ENCODE assay signal across 9 cellular contexts in the genomic region with DNA sequence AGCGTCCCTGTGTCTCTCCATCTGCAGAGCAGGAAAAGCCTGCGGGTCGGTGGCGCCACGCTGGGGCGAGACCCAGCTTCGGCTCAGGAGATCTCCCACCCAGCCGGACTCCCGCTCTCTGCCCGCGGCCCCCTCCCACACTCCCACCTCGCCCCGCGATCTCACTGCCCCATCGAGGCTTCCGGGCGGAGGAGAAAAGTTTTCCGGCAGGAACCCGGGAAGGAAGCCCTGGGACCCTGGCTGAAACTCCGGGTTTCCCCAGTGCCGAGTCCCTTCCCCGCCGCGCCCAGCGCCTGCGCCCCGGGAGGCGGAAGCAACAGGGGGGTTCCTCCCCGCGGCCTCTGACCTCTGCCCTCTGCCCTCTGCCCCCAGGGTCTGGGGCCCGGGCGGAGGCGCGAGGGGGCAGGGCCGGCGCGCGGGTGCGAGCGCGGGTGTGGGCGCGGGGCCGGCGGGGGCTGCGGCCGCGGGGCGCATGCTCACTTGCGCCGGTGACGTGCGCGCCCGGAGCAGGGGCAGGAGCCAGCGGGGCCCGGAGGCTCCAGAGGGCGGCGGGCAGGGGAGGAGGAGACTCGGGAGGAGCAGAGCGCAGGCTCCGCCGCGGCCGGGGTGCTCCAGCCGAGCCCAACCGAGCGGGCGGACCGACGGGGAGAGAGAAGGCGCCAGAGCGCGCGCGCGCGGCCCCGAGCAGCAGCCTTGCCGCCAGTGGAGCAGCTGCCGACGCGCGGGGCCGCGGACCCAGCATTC. TPM values are rescaled to one million over a fixed set of nuclear protein-coding genes. Genes with fewer than 3 reads are reported as not detected.
DNase-seq lines count a peak whose midpoint lies in the region; ATAC-seq, FAIRE-seq and TF ChIP-seq lines count a peak whose summit lies in the region.
"Had no signal": no experiment of that assay in that cellular context is flagged by ENCODE, and none has a peak within 500 bp of the region (broad histone marks: within the 10 kb centered on the region; RNA-seq: fewer than 3 reads in every experiment).

A gene (plus strand): TSS at position 541 of the 744 bp plus-strand sequence. CDS start 379 bp downstream, outside the sequence.

- in situ Hi-C loops in HepG2 (cut with HindIII; ENCODE audit: extremely low pct_ligation_motif_present, low pct_unique_long_range_greater_than_20kb) = no loop called here

- FAIRE-seq in HepG2 (lab: Jason Lieb, UNC) = no peak
- FAIRE-seq: TTC549 had no signal

- peak within 1 kb of the TSS; percentile 84 for H3K27ac ChIP-seq in HepG2 (ENCODE audit: extremely low read length, insufficient read depth, low read length)

- TF ChIP-seq EP300 in HepG2 (IDR thresholded peaks at IDR 0.05; ENCODE audit: low read depth in 2 of 2, low read length in 2 of 2) = peak; percentile 8 to 30; a peak in 1 of 4 replicates
- TF ChIP-seq EP300 in HepG2 (CRISPR knock-in tag; IDR thresholded peaks at IDR 0.05; ENCODE audit: borderline replicate concordance) = no peak

- intact Hi-C loops in dendritic cell treated with granulocyte-macrophage colony-stimulating factor and Interleukin-4, amounts not matched to agents 40 ng/mL and 50 ng/mL, for 4 days (cut with micrococcal nuclease) = loop anchor here (10.0 kb wide), 3 partner anchors 75 to 515 kb away; a partner anchor contains a TSS
- intact Hi-C loops in HepG2 (cut with micrococcal nuclease; ENCODE audit: unreplicated experiment) = loop anchor here (2.0 to 5.0 kb wide), 4 partner anchors 31 to 458 kb away; no protein-coding TSS in a partner anchor

- H3K9me3 Mint-ChIP-seq in dendritic cell treated with granulocyte-macrophage colony-stimulating factor and Interleukin-4, amounts not matched to agents 40 ng/mL and 50 ng/mL, for 4 days = no peaks in the 10 kb centered on the region

- H3K27ac Mint-ChIP-seq in dendritic cell treated with granulocyte-macrophage colony-stimulating factor and Interleukin-4, amounts not matched to agents 40 ng/mL and 50 ng/mL, for 4 days = peak within 1 kb of the TSS; percentile 95

- H2AFZ ChIP-seq in HepG2 (ENCODE audit: low read length) = no peak within 1 kb of the TSS

- H3K4me1 ChIP-seq in HepG2 (ENCODE audit: insufficient read depth, low read length) = peaks cover 54% of the 10 kb centered on the region

- peaks cover 52% of the 10 kb centered on the region for H3K4me1 Mint-ChIP-seq in dendritic cell treated with granulocyte-macrophage colony-stimulating factor and Interleukin-4, amounts not matched to agents 40 ng/mL and 50 ng/mL, for 4 days (ENCODE audit: low read depth)

- peak; percentile 79 for ATAC-seq in GM19025 (IDR thresholded peaks at IDR 0.05; ENCODE audit: low read depth, unreplicated experiment)
- ATAC-seq in HG03280 (IDR thresholded peaks at IDR 0.05; ENCODE audit: unreplicated experiment) = peak; percentile 71
- peak; percentile 74 for ATAC-seq in HepG2

- peaks cover 48% of the 10 kb centered on the region for H3K79me2 ChIP-seq in HepG2 (ENCODE audit: insufficient read depth, low read length)

- peak in 1 of 2 experiments; percentile 75; a peak in 2 of 4 replicates for TF ChIP-seq POLR2A in HepG2 (IDR thresholded peaks at IDR 0.05; ENCODE audit: insufficient read depth in 1 of 2, low read depth in 2 of 2, low read length in 2 of 2)

- CTCF ChIA-PET in HepG2 (lab: Yijun Ruan, JAX; ENCODE audit: low intra/inter-chr PET ratio, low total read pairs) = no interaction called here

- no peaks in the 10 kb centered on the region; a peak in 1 of 5 replicates for H3K27me3 ChIP-seq in HepG2 (ENCODE audit: control insufficient read depth in 1 of 2, insufficient read depth in 2 of 2, low read length in 2 of 2)

- H4K20me1 ChIP-seq in HepG2 (ENCODE audit: insufficient read depth, low read length) = peaks cover 27% of the 10 kb centered on the region

- no peak; the same call in none of the 2 replicates for TF ChIP-seq RAD21 in HepG2 (CRISPR knock-in tag; IDR thresholded peaks at IDR 0.05)

- H3K36me3 ChIP-seq in HepG2 (replicated peaks in 1 of 2; ENCODE audit: control insufficient read depth in 1 of 2, insufficient read depth in 2 of 2, low read length in 2 of 2) = peaks cover 1 to 9% of the 10 kb centered on the region in 2 experiments; a peak in 4 of 5 replicates

- peak within 1 kb of the TSS; percentile 90 for H3K4me3 Mint-ChIP-seq in dendritic cell treated with granulocyte-macrophage colony-stimulating factor and Interleukin-4, amounts not matched to agents 40 ng/mL and 50 ng/mL, for 4 days

- H3K4me2 ChIP-seq in HepG2 (ENCODE audit: low read depth, low read length) = peak within 1 kb of the TSS; percentile 96

- DNase-seq in AML-193 (lab: John Stamatoyannopoulos, UW) (peak; percentile 76 to 88), NCI-H510A (lab: John Stamatoyannopoulos, UW) (peak; percentile 86), HepG2 (ENCODE audit: low spot score) (peak; percentile 72)
- peak; percentile 75 to 79 for DNase-seq in activated CD4-positive, alpha-beta T cell treated with anti-CD3 and anti-CD28 coated beads, Interleukin-2, amount 50 U/mL, for 4 hours
- DNase-seq in stimulated activated CD4-positive, alpha-beta T cell treated with anti-CD3 and anti-CD28 coated beads, Interleukin-2, amount 100 ng/mL, for 4 hours (ENCODE audit: low read depth) = peak; percentile 73

- H3K27me3 Mint-ChIP-seq in dendritic cell treated with granulocyte-macrophage colony-stimulating factor and Interleukin-4, amounts not matched to agents 40 ng/mL and 50 ng/mL, for 4 days = no peaks in the 10 kb centered on the region

- peak within 1 kb of the TSS; percentile 88 to 96 (median 90) for H3K4me3 ChIP-seq in HepG2 (replicated peaks in 1 of 3; ENCODE audit: insufficient read depth in 1 of 3, low read depth in 2 of 3, low read length in 3 of 3)

- POLR2A ChIA-PET in HepG2 (lab: Yijun Ruan, JAX) = interaction anchor here (0.7 to 1.4 kb wide), 5 partner anchors 20 to 204 kb away, joined by 3 to 6 read pairs (median 4); no protein-coding TSS in a partner anchor

- H3K36me3 Mint-ChIP-seq in dendritic cell treated with granulocyte-macrophage colony-stimulating factor and Interleukin-4, amounts not matched to agents 40 ng/mL and 50 ng/mL, for 4 days (ENCODE audit: low read depth) = peaks cover 28% of the 10 kb centered on the region

- peak within 1 kb of the TSS; percentile 92 for H3K9ac ChIP-seq in HepG2 (ENCODE audit: insufficient read depth, low read depth, low read length)

- WGBS in HepG2 (ENCODE audit: low lambda C conversion rate) = 0% methylated on average over 16 of the region's 86 CpGs

- BruUV-seq in HepG2 (replicated peaks; lab: Mats Ljungman, UMichigan) = TSS peak; percentile 71

- no peaks in the 10 kb centered on the region for H3K9me3 ChIP-seq in HepG2 (ENCODE audit: low read length)

- peak; percentile 55 for TF ChIP-seq CTCF in HepG2 (CRISPR knock-in tag; IDR thresholded peaks at IDR 0.05)

TF ChIP-seq in HepG2, 621 proteins besides CTCF, POLR2A, EP300 and RAD21 (continues in another document):
- TF ChIP-seq MBD4 (IDR thresholded peaks at IDR 0.05; ENCODE audit: borderline replicate concordance, low read length) (no peak), ZNF766 (CRISPR knock-in tag; IDR thresholded peaks at IDR 0.05; ENCODE audit: borderline replicate concordance) (0 out of 2 replicates have a peak, but pooled peaks have one; percentile 7), CENPX (CRISPR knock-in tag; IDR thresholded peaks at IDR 0.05) (no peak), RORA (CRISPR knock-in tag; IDR thresholded peaks at IDR 0.05) (no peak), MIER2 (CRISPR knock-in tag; IDR thresholded peaks at IDR 0.05) (no peak), HNRNPH1 (optimal IDR thresholded peaks at IDR 0.05; ENCODE audit: low read depth, low read length) (peak; percentile 82), SETDB1 (CRISPR knock-in tag; IDR thresholded peaks at IDR 0.05; ENCODE audit: borderline replicate concordance) (no peak), SMAD3 (CRISPR knock-in tag; IDR thresholded peaks at IDR 0.05) (no peak), LCORL (IDR thresholded peaks at IDR 0.05) (no peak), LCORL (CRISPR knock-in tag; IDR thresholded peaks at IDR 0.05) (no peak), CHD4 (IDR thresholded peaks at IDR 0.05; ENCODE audit: borderline replicate concordance, low read length) (no peak), HOXA5 (CRISPR knock-in tag; IDR thresholded peaks at IDR 0.05) (peak; percentile 68; the same call in 1 of the 2 replicates)
- TF ChIP-seq, protein P1, sequence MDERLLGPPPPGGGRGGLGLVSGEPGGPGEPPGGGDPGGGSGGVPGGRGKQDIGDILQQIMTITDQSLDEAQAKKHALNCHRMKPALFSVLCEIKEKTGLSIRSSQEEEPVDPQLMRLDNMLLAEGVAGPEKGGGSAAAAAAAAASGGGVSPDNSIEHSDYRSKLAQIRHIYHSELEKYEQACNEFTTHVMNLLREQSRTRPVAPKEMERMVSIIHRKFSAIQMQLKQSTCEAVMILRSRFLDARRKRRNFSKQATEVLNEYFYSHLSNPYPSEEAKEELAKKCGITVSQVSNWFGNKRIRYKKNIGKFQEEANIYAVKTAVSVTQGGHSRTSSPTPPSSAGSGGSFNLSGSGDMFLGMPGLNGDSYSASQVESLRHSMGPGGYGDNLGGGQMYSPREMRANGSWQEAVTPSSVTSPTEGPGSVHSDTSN (CRISPR knock-in tag; IDR thresholded peaks at IDR 0.05) = no peak

RNA-seq across cellular contexts. Expression of the gene that starts here (rescaled TPM):
- 18.4 and 18.9 TPM in 2 replicates for total RNA-seq in HepG2 (2016; rRNA removed; fragmentation: Illumina TruSeq; extraction: Trizol)
- 5.5 and 6.6 TPM in 2 replicates for total RNA-seq in HepG2 (2016; cell fraction: cytosol; rRNA removed; fragmentation: Illumina TruSeq; extraction: Trizol; ENCODE audit: low read depth)
- 13.9 and 19.4 TPM in 2 replicates for total RNA-seq in HepG2 (2016; cell fraction: insoluble cytoplasmic fraction; rRNA removed; fragmentation: Illumina TruSeq; extraction: Trizol)
- 12.7 and 14.7 TPM in 2 replicates for total RNA-seq in HepG2 (2016; cell fraction: membrane; rRNA removed; fragmentation: Illumina TruSeq; extraction: Trizol)
- 44.6 and 51.9 TPM in 2 replicates for total RNA-seq in HepG2 (2016; cell fraction: nucleus; rRNA removed; fragmentation: Illumina TruSeq; extraction: Trizol)
- 20.1 and 24.0 TPM in 2 replicates for polyA plus RNA-seq in HepG2 (2011; rRNA removed)
- polyA plus RNA-seq in HepG2 (2011; cell fraction: cytosol; rRNA removed) = 13.1 and 13.2 TPM in 2 replicates
- polyA plus RNA-seq in HepG2 (2011; cell fraction: nucleus; rRNA removed) = 168 and 195 TPM in 2 replicates
- polyA plus RNA-seq in HepG2 (2012) = 36.8 and 55.4 TPM in 2 replicates
- polyA plus RNA-seq in HepG2 (2016; cell fraction: cytosol; fragmentation: Illumina TruSeq; extraction: Trizol; ENCODE audit: low read depth) = 1.3 and 1.5 TPM in 2 replicates
- polyA plus RNA-seq in HepG2 (2016; cell fraction: insoluble cytoplasmic fraction; fragmentation: Illumina TruSeq; extraction: Trizol; ENCODE audit: low read depth) = 12.9 TPM in 2 replicates
- polyA plus RNA-seq in HepG2 (2016; cell fraction: membrane; fragmentation: Illumina TruSeq; extraction: Trizol; ENCODE audit: low read depth) = 3.0 and 3.7 TPM in 2 replicates
- polyA plus RNA-seq in HepG2 (2016; cell fraction: nucleus; fragmentation: Illumina TruSeq; extraction: Trizol; ENCODE audit: insufficient read depth, low read depth) = 72.0 and 87.4 TPM in 2 replicates
- 14.4 and 71.9 TPM in 2 replicates for polyA minus RNA-seq in HepG2 (2011; rRNA and poly(A)+ RNA removed; ENCODE audit: low replicate concordance)
- 42.1 and 46.7 TPM in 2 replicates for polyA minus RNA-seq in HepG2 (2011; cell fraction: cytosol; rRNA and poly(A)+ RNA removed)
- 107 and 137 TPM in 2 replicates for polyA minus RNA-seq in HepG2 (2011; cell fraction: nucleus; rRNA and poly(A)+ RNA removed)

Comparison
In these comparisons a context has a peak if more than half of its experiments do, and no peak if none do; other contexts are left out.
1. Peak in every context shown above with its lines: DNase-seq, ATAC-seq, H3K4me3 ChIP-seq and H3K27ac ChIP-seq.